8 cellular contexts compared by ENCODE assay signal in genomic region chrX:14032383-14032782, GRCh38. TPM values are rescaled to one million over a fixed set of nuclear protein-coding genes. Genes with fewer than 3 reads are reported as not detected.
DNase-seq lines count a peak whose midpoint lies in the region; ATAC-seq, FAIRE-seq and TF ChIP-seq lines count a peak whose summit lies in the region.

No MANE protein-coding gene starts in this region.

- POLR2A ChIA-PET in T-cell (lab: Charles Lee): interaction anchor here in 1 of 2 donors (0.6 kb wide), 2 partner anchors 1056 to 1086 kb away, joined by 3 to 4 read pairs; no protein-coding TSS in a partner anchor

- H3K4me3 ChIP-seq in astrocyte of the cerebellum (ENCODE audit: low read depth, low read length): no peak overlapping the region

- ATAC-seq in T-cell (replicated peaks in 1 of 4) (no peak), HG03442 (IDR thresholded peaks at IDR 0.05; ENCODE audit: unreplicated experiment) (no peak)

- H3K4me3 Mint-ChIP-seq in T-cell: no peak overlapping the region

- peak; percentile 95 for FAIRE-seq in islet of Langerhans (lab: Jason Lieb, UNC)

- in situ Hi-C loops in astrocyte of the cerebellum (cut with HindIII; ENCODE audit: low sequenced_read_pairs): no loop called here

- CTCF ChIA-PET in T-cell (lab: Charles Lee): interaction anchor here (0.6 to 1.8 kb wide), 9 partner anchors 250 to 544 kb away, joined by 3 to 20 read pairs (median 5); partner anchors contain the start of gene RAB9A (in 1 of the 2)

- H3K27ac Mint-ChIP-seq in T-cell: peak overlapping the region; percentile 27 to 76

- peak; percentile 55 for DNase-seq in ELR (ENCODE audit: low read depth)
- DNase-seq in M059J (ENCODE audit: low read depth): peak; percentile 48
- DNase-seq in T-cell: peak in 33 of 34 experiments; percentile 7 to 66 (median 33)
- peak; percentile 46 for DNase-seq in astrocyte of the cerebellum (ENCODE audit: low read depth)
- DNase-seq in stimulated activated CD4-positive, alpha-beta T cell treated with anti-CD3 and anti-CD28 coated beads, Interleukin-4, amount 100 ng/mL, for 4 hours: peak; percentile 12 to 30
- no peak for DNase-seq in HPDE6-E6E7 (ENCODE audit: extremely low spot score)

- no peaks in the 10 kb centered on the region for H3K36me3 Mint-ChIP-seq in T-cell

- no peaks in the 10 kb centered on the region for H3K9me3 Mint-ChIP-seq in T-cell

- peaks cover 24 to 39% (median 32%) of the 10 kb centered on the region in 3 donors for H3K4me1 Mint-ChIP-seq in T-cell

- H3K27me3 Mint-ChIP-seq in T-cell: peaks cover 6 to 17% of the 10 kb centered on the region in 2 donors

- TF ChIP-seq CTCF in astrocyte of the cerebellum (IDR thresholded peaks at IDR 0.05; ENCODE audit: low read depth, low read length, missing control alignments): peak; percentile 49

RNA-seq across cellular contexts. Expression of gene GEMIN8, which starts 2.7 kb away (rescaled TPM):
- total RNA-seq in M059J (2014; rRNA removed; shearing (Covaris generic)): 11.4 and 13.8 TPM in 2 replicates
- total RNA-seq in T-cell: 10 to 100 TPM; 11.3 to 16.4 (median 15.0) TPM
